In genomic region chr11:26276798-26277424, GRCh38 we compare ENCODE assay signal across 9 cellular contexts. TPM values are rescaled to one million over a fixed set of nuclear protein-coding genes. Genes with fewer than 3 reads are reported as not detected.
DNase-seq lines count a peak whose midpoint lies in the region; ATAC-seq and TF ChIP-seq lines count a peak whose summit lies in the region.
"Had no signal": no experiment of that assay in that cellular context is flagged by ENCODE, and none has a peak within 500 bp of the region (broad histone marks: within the 10 kb centered on the region; RNA-seq: fewer than 3 reads in every experiment).

No MANE protein-coding gene starts in this region.

- H3K4me3 ChIP-seq in fibroblast of mammary gland (ENCODE audit: control insufficient read depth, low read depth, low read length) (no peak overlapping the region), vagina (no peak overlapping the region)

- H3K4me1 ChIP-seq in vagina, result no peaks in the 10 kb centered on the region

- no peak overlapping the region for H3K4me3 Mint-ChIP-seq in activated CD4-positive, alpha-beta T cell treated with anti-CD3 and anti-CD28 coated beads, Interleukin-2, amount 10 ng/mL, durations not matched to agents 7 days and 5 days
- H3K4me3 Mint-ChIP-seq in nephron, result no peak overlapping the region

- TF ChIP-seq CTCF in fibroblast of mammary gland (conservative IDR thresholded peaks at IDR 0.05; ENCODE audit: control insufficient read depth, insufficient read depth, low read depth, low read length), result peak; percentile 99
- peak; percentile 96 to 98 (median 97) for TF ChIP-seq CTCF in nephron (IDR thresholded peaks at IDR 0.05; ENCODE audit: unreplicated experiment in 3 of 3)
- peak; percentile 63 to 82 (median 72) for TF ChIP-seq CTCF in vagina (IDR thresholded peaks at IDR 0.05)

- H3K27me3 Mint-ChIP-seq in activated CD4-positive, alpha-beta T cell treated with anti-CD3 and anti-CD28 coated beads, Interleukin-2, amount 10 ng/mL, durations not matched to agents 7 days and 5 days, result no peaks in the 10 kb centered on the region
- H3K27me3 Mint-ChIP-seq in nephron (ENCODE audit: low read depth), result no peaks in the 10 kb centered on the region

- POLR2A ChIA-PET in activated CD4-positive, alpha-beta T cell treated with anti-CD3 and anti-CD28 coated beads, Interleukin-2, amount 10 ng/mL, durations not matched to agents 7 days and 5 days (lab: Charles Lee), result no interaction called here

- DNase-seq in CD1c-positive myeloid dendritic cell (ENCODE audit: extremely low spot score) (peak; percentile 57), NCI-H2107 treated with DMSO at 0.1 percent for 48 hours (lab: John Stamatoyannopoulos, UW; ENCODE audit: unreplicated experiment) (peak; percentile 3), fibroblast of mammary gland (ENCODE audit: low read depth) (peak; percentile 82), vagina (ENCODE audit: extremely low spot score in 2 of 2) (no peak)
- DNase-seq in activated CD4-positive, alpha-beta T cell treated with anti-CD3 and anti-CD28 coated beads, Interleukin-2, amount 10 ng/mL, durations not matched to agents 7 days and 5 days, result peak; percentile 58

- H3K36me3 Mint-ChIP-seq in activated CD4-positive, alpha-beta T cell treated with anti-CD3 and anti-CD28 coated beads, Interleukin-2, amount 10 ng/mL, durations not matched to agents 7 days and 5 days (ENCODE audit: low read depth), result no peaks in the 10 kb centered on the region
- H3K36me3 Mint-ChIP-seq in nephron (ENCODE audit: low read depth), result no peaks in the 10 kb centered on the region

- CTCF ChIA-PET in activated CD4-positive, alpha-beta T cell treated with anti-CD3 and anti-CD28 coated beads, Interleukin-2, amount 10 ng/mL, durations not matched to agents 7 days and 5 days (lab: Charles Lee), result interaction anchor here (1.5 kb wide), 1 partner anchor 12 kb away, joined by 3 read pairs; no protein-coding TSS in a partner anchor

- no peak overlapping the region for H3K27ac ChIP-seq in vagina

- H3K9me3 Mint-ChIP-seq in activated CD4-positive, alpha-beta T cell treated with anti-CD3 and anti-CD28 coated beads, Interleukin-2, amount 10 ng/mL, durations not matched to agents 7 days and 5 days, result no peaks in the 10 kb centered on the region
- no peaks in the 10 kb centered on the region for H3K9me3 Mint-ChIP-seq in nephron

- no peak overlapping the region for H3K27ac Mint-ChIP-seq in activated CD4-positive, alpha-beta T cell treated with anti-CD3 and anti-CD28 coated beads, Interleukin-2, amount 10 ng/mL, durations not matched to agents 7 days and 5 days
- peak overlapping the region in 2 of 3 experiments; percentile 27 to 73 for H3K27ac Mint-ChIP-seq in nephron

- peak; percentile 85 for ATAC-seq in GM18519 (IDR thresholded peaks at IDR 0.05; ENCODE audit: low FRiP score, unreplicated experiment)
- peak; percentile 79 for ATAC-seq in HG02973 (IDR thresholded peaks at IDR 0.05; ENCODE audit: unreplicated experiment)

- no peaks in the 10 kb centered on the region for H3K36me3 ChIP-seq in vagina

- intact Hi-C loops in vagina (cut with DNase I), result no loop called here

- no peaks in the 10 kb centered on the region for H3K4me1 Mint-ChIP-seq in activated CD4-positive, alpha-beta T cell treated with anti-CD3 and anti-CD28 coated beads, Interleukin-2, amount 10 ng/mL, durations not matched to agents 7 days and 5 days
- peaks cover 10% of the 10 kb centered on the region for H3K4me1 Mint-ChIP-seq in nephron

- no peaks in the 10 kb centered on the region for H3K27me3 ChIP-seq in vagina

- no peak for TF ChIP-seq POLR2A in vagina (IDR thresholded peaks at IDR 0.05)

- H3K9me3 ChIP-seq in vagina, result no peaks in the 10 kb centered on the region

RNA-seq across cellular contexts. Expression of gene ANO3, which starts 55.0 kb away (rescaled TPM):
- not detected for total RNA-seq in activated CD4-positive, alpha-beta T cell treated with anti-CD3 and anti-CD28 coated beads, Interleukin-2, amount 10 ng/mL, durations not matched to agents 7 days and 5 days
- total RNA-seq in vagina, result not detected
- total RNA-seq: activated CD8-positive, alpha-beta memory T cell treated with anti-CD3 and anti-CD28 coated beads for 36 hours had no signal

Comparison
In these comparisons a context has a peak if more than half of its experiments do, and no peak if none do; other contexts are left out.
1. DNase-seq: peak in CD1c-positive myeloid dendritic cell (single experiment), NCI-H2107 treated with DMSO at 0.1 percent for 48 hours (single experiment), activated CD4-positive, alpha-beta T cell treated with anti-CD3 and anti-CD28 coated beads, Interleukin-2, amount 10 ng/mL, durations not matched to agents 7 days and 5 days (single experiment) and fibroblast of mammary gland (single experiment); none in vagina (0 of 2).
2. Peak in every context shown above with its lines, with median percentiles within 50 percentile points of each other: CTCF ChIP-seq.